In the genomic region with DNA sequence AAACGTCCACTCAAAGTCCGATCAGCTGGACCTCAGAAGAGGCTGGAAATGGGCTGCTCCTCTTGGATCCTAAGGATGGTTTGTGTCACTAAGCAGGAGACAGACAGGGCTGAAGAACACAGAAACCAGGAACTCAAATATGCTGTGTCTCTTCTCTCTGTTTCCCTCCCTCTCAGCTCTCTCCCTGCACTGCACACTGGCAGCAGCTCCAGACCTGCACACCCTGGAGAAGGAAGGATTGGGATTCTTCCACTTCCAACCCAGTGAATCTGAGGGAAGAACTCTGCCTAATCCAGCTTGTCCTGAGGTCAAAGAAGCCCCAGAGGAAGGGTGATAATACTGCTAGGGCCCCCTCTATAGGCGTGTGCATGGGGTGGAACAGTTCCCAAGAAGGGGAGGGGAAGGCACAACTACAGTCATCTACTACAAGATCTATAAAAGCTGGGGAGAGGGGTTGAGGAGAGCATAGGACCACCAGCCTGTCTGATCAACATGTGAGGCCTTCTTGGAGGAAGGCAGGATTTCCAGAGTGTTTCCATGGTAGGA, we compare ENCODE assay signal across 14 cellular contexts. TPM values are rescaled to one million over a fixed set of nuclear protein-coding genes. Genes with fewer than 3 reads are reported as not detected.
DNase-seq lines count a peak whose midpoint lies in the region; ATAC-seq, FAIRE-seq and TF ChIP-seq lines count a peak whose summit lies in the region.
"Had no signal": no experiment of that assay in that cellular context is flagged by ENCODE, and none has a peak within 500 bp of the region (broad histone marks: within the 10 kb centered on the region; RNA-seq: fewer than 3 reads in every experiment).

No MANE protein-coding gene starts in this region.

- H3K27me3 ChIP-seq in OCI-LY3 (ENCODE audit: low read depth, low read length) (no peaks in the 10 kb centered on the region), endodermal cell (ENCODE audit: control insufficient read depth, insufficient read depth, low read length, poor library complexity, severe bottlenecking) (peaks cover 16% of the 10 kb centered on the region), testis (no peaks in the 10 kb centered on the region)

- H3K36me3 Mint-ChIP-seq in endodermal cell (ENCODE audit: low read depth): no peaks in the 10 kb centered on the region
- H3K36me3 Mint-ChIP-seq in natural killer cell treated with Interleukin-12 subunit alpha and Interleukin-12 subunit beta and Interleukin-15 and Interleukin-18, amount 100 ng/mL, for 72 hours: no peaks in the 10 kb centered on the region
- H3K36me3 Mint-ChIP-seq: CD4-positive, CD25-positive, alpha-beta regulatory T cell had no signal

- intact Hi-C loops in testis (cut with DNase I; ENCODE audit: low total_unique reads): loop anchor here (10.0 kb wide), 1 partner anchor 63 kb away; no protein-coding TSS in a partner anchor

- peak overlapping the region; percentile 27 for H3K27ac Mint-ChIP-seq in endodermal cell
- no peak overlapping the region for H3K27ac Mint-ChIP-seq in natural killer cell treated with Interleukin-12 subunit alpha and Interleukin-12 subunit beta and Interleukin-15 and Interleukin-18, amount 100 ng/mL, for 72 hours
- H3K27ac Mint-ChIP-seq: activated naive CD4-positive, alpha-beta T cell treated with anti-CD3 and anti-CD28 coated beads for 36 hours; CD4-positive, CD25-positive, alpha-beta regulatory T cell had no signal

- H3K9me3 ChIP-seq in OCI-LY3 (ENCODE audit: insufficient read depth, low read length) (no peaks in the 10 kb centered on the region), endodermal cell (ENCODE audit: control insufficient read depth, low read length) (no peaks in the 10 kb centered on the region), testis (no peaks in the 10 kb centered on the region)

- H2AFZ ChIP-seq in OCI-LY3 (ENCODE audit: low read depth, low read length): 0 out of 2 replicates have a peak overlapping the region, but pooled peaks have one; percentile 54

- H3K4me3 ChIP-seq in OCI-LY3 (ENCODE audit: low read length): no peak overlapping the region
- no peak overlapping the region for H3K4me3 ChIP-seq in endodermal cell (ENCODE audit: low read length)
- no peak overlapping the region for H3K4me3 ChIP-seq in testis

- no peak for DNase-seq in endodermal cell
- peak; percentile 41 for DNase-seq in mesenteric fat pad (ENCODE audit: low spot score)
- DNase-seq in testis: no peak
- DNase-seq in natural killer cell treated with Interleukin-12 subunit alpha and Interleukin-12 subunit beta and Interleukin-15 and Interleukin-18, amount 100 ng/mL, for 72 hours (ENCODE audit: low spot score): no peak
- no peak for DNase-seq in GM12892 (ENCODE audit: insufficient read length)
- DNase-seq: SIG-M5 had no signal

- no peaks in the 10 kb centered on the region for H3K9me3 Mint-ChIP-seq in endodermal cell
- H3K9me3 Mint-ChIP-seq in natural killer cell treated with Interleukin-12 subunit alpha and Interleukin-12 subunit beta and Interleukin-15 and Interleukin-18, amount 100 ng/mL, for 72 hours: no peaks in the 10 kb centered on the region
- H3K9me3 Mint-ChIP-seq: activated naive CD4-positive, alpha-beta T cell treated with anti-CD3 and anti-CD28 coated beads for 36 hours; CD4-positive, CD25-positive, alpha-beta regulatory T cell; central memory CD8-positive, alpha-beta T cell had no signal

- no peaks in the 10 kb centered on the region for H4K20me1 ChIP-seq in OCI-LY3 (ENCODE audit: insufficient read depth, low read length)

- H3K27ac ChIP-seq in OCI-LY3 (ENCODE audit: low read length) (no peak overlapping the region), endodermal cell (ENCODE audit: low read depth, low read length) (no peak overlapping the region), testis (peak overlapping the region; percentile 56 to 84)
- H3K27ac ChIP-seq: VCaP had no signal

- no peaks in the 10 kb centered on the region for H3K79me2 ChIP-seq in OCI-LY3 (ENCODE audit: low read length)
- H3K79me2 ChIP-seq: parathyroid adenoma had no signal

- FAIRE-seq in GM12892 (lab: Jason Lieb, UNC): no peak

- H3K9ac ChIP-seq in OCI-LY3 (ENCODE audit: low read length) (no peak overlapping the region), endodermal cell (ENCODE audit: extremely low read depth, low read length, poor library complexity, severe bottlenecking) (no peak overlapping the region)
- H3K9ac ChIP-seq: parathyroid adenoma had no signal

- WGBS in endodermal cell (ENCODE audit: insufficient coverage in 1 of 2, insufficient read length in 1 of 2), 2 experiments: 95 to 100% methylated on average over 2 of the region's 3 CpGs
- WGBS in testis, 2 donors: 33 to 36% methylated on average over 3 of the region's 3 CpGs

- H3K36me3 ChIP-seq in OCI-LY3 (replicated peaks; ENCODE audit: low read depth, low read length) (no peaks in the 10 kb centered on the region), endodermal cell (ENCODE audit: control insufficient read depth, insufficient read depth, low read length) (no peaks in the 10 kb centered on the region), testis (ENCODE audit: low read depth, missing control alignments) (no peaks in the 10 kb centered on the region)

- TF ChIP-seq POLR2A in testis (IDR thresholded peaks at IDR 0.05) (no peak), GM12892 (IDR thresholded peaks at IDR 0.05; ENCODE audit: low read depth, low read length) (no peak)

- no peak for TF ChIP-seq CTCF in OCI-LY3 (IDR thresholded peaks at IDR 0.05; ENCODE audit: low read depth, low read length)
- no peak for TF ChIP-seq CTCF in endodermal cell (conservative IDR thresholded peaks at IDR 0.05)
- no peak for TF ChIP-seq CTCF in testis (IDR thresholded peaks at IDR 0.05)

- H3K4me1 ChIP-seq in OCI-LY3 (ENCODE audit: low read length) (no peaks in the 10 kb centered on the region), endodermal cell (ENCODE audit: control insufficient read depth, insufficient read depth, low read length) (no peaks in the 10 kb centered on the region), testis (peaks cover 24% of the 10 kb centered on the region)
- H3K4me1 ChIP-seq: parathyroid adenoma had no signal

- no peak overlapping the region for H3K4me2 ChIP-seq in OCI-LY3 (ENCODE audit: low read length)

- no peak overlapping the region for H3K4me3 Mint-ChIP-seq in endodermal cell
- H3K4me3 Mint-ChIP-seq in natural killer cell treated with Interleukin-12 subunit alpha and Interleukin-12 subunit beta and Interleukin-15 and Interleukin-18, amount 100 ng/mL, for 72 hours: no peak overlapping the region
- H3K4me3 Mint-ChIP-seq: activated naive CD4-positive, alpha-beta T cell treated with anti-CD3 and anti-CD28 coated beads for 36 hours; CD4-positive, CD25-positive, alpha-beta regulatory T cell; central memory CD8-positive, alpha-beta T cell had no signal

- ATAC-seq in GM21360 (IDR thresholded peaks at IDR 0.05; ENCODE audit: unreplicated experiment) (no peak), HG02885 (IDR thresholded peaks at IDR 0.05; ENCODE audit: poor library complexity, unreplicated experiment) (no peak)
- ATAC-seq in natural killer cell treated with Interleukin-12 subunit alpha and Interleukin-12 subunit beta and Interleukin-15 and Interleukin-18, amount 100 ng/mL, for 72 hours: no peak

- H3K27me3 Mint-ChIP-seq in endodermal cell (ENCODE audit: insufficient read depth): peaks cover 15% of the 10 kb centered on the region
- peaks cover 0 to 2% of the 10 kb centered on the region in 2 donors for H3K27me3 Mint-ChIP-seq in natural killer cell treated with Interleukin-12 subunit alpha and Interleukin-12 subunit beta and Interleukin-15 and Interleukin-18, amount 100 ng/mL, for 72 hours

- no peaks in the 10 kb centered on the region for H3K4me1 Mint-ChIP-seq in endodermal cell
- H3K4me1 Mint-ChIP-seq in natural killer cell treated with Interleukin-12 subunit alpha and Interleukin-12 subunit beta and Interleukin-15 and Interleukin-18, amount 100 ng/mL, for 72 hours (ENCODE audit: low read depth in 2 of 2): peaks cover 0 to 2% of the 10 kb centered on the region in 2 donors
- H3K4me1 Mint-ChIP-seq: CD4-positive, CD25-positive, alpha-beta regulatory T cell; central memory CD8-positive, alpha-beta T cell had no signal

RNA-seq across cellular contexts. Expression of gene ZCCHC24, which starts 22.7 kb away (rescaled TPM):
- 10 to 100 TPM in 1 of 2 donors, 1 to 10 TPM in 1; 7.6 to 10.7 TPM for total RNA-seq in endodermal cell
- 11.2 TPM for polyA plus RNA-seq in endodermal cell (2013, experiment 1 of 2)
- polyA plus RNA-seq in endodermal cell (2013, experiment 2 of 2): 11.5 TPM
- 90.8 TPM for total RNA-seq in mesenteric fat pad
- total RNA-seq in testis: 10 to 100 TPM; 31.3 to 38.6 TPM
- polyA plus RNA-seq in testis (ENCODE audit: insufficient read depth, low read depth, low replicate concordance): 27.7 TPM
- total RNA-seq in natural killer cell treated with Interleukin-12 subunit alpha and Interleukin-12 subunit beta and Interleukin-15 and Interleukin-18, amount 100 ng/mL, for 72 hours: 1 to 10 TPM in 1 of 2 donors, under 1 TPM in 1; 0.73 to 1.3 TPM
- polyA plus RNA-seq in GM12892 (2012; ENCODE audit: missing spikeins): 0.32 TPM

RNA-seq across cellular contexts. Expression of gene EIF5AL1, which starts 44.2 kb away (rescaled TPM):
- under 1 TPM; 0.22 to 0.62 TPM for total RNA-seq in endodermal cell
- polyA plus RNA-seq in endodermal cell (2013, experiment 1 of 2): 1.7 TPM
- polyA plus RNA-seq in endodermal cell (2013, experiment 2 of 2): 1.9 TPM
- 0.22 TPM for total RNA-seq in mesenteric fat pad
- total RNA-seq in testis: 1 to 10 TPM; 5.7 to 6.8 TPM
- polyA plus RNA-seq in testis (ENCODE audit: insufficient read depth, low read depth, low replicate concordance): 24.4 TPM
- total RNA-seq in natural killer cell treated with Interleukin-12 subunit alpha and Interleukin-12 subunit beta and Interleukin-15 and Interleukin-18, amount 100 ng/mL, for 72 hours: 1 to 10 TPM in 1 of 2 donors, under 1 TPM in 1; 0.11 to 4.8 TPM
- 1.4 TPM for polyA plus RNA-seq in GM12892 (2012; ENCODE audit: missing spikeins)
- total RNA-seq: CD4-positive, CD25-positive, alpha-beta regulatory T cell had no signal

Comparison
In these comparisons a context has a peak if more than half of its experiments do, and no peak if none do; other contexts are left out.
1. H3K27ac ChIP-seq: peak in testis (2 of 2); none in OCI-LY3 (single experiment) and endodermal cell (single experiment).